In genomic region chr10:117499248-117500105, GRCh38 we compare ENCODE assay signal across 17 cellular contexts. TPM values are rescaled to one million over a fixed set of nuclear protein-coding genes. Genes with fewer than 3 reads are reported as not detected.
DNase-seq lines count a peak whose midpoint lies in the region; ATAC-seq and TF ChIP-seq lines count a peak whose summit lies in the region.
"Had no signal": no experiment of that assay in that cellular context is flagged by ENCODE, and none has a peak within 500 bp of the region (broad histone marks: within the 10 kb centered on the region; RNA-seq: fewer than 3 reads in every experiment).

No MANE protein-coding gene starts in this region.

- no peak for ATAC-seq in psoas muscle
- ATAC-seq: CD8-positive, alpha-beta T cell; Panc1 had no signal

- H3K27me3 ChIP-seq in H7 (ENCODE audit: control insufficient read depth, insufficient read depth, low read length), result peaks cover 2% of the 10 kb centered on the region
- no peaks in the 10 kb centered on the region for H3K27me3 ChIP-seq in sigmoid colon
- H3K27me3 ChIP-seq in psoas muscle (ENCODE audit: insufficient read depth in 3 of 3, low read length in 2 of 3), result peaks cover 0 to 15% (median 0%) of the 10 kb centered on the region in 3 donors

- intact Hi-C loops in sigmoid colon (cut with DNase I) (loop anchor here (5.0 kb wide), 1 partner anchor 923 kb away; no protein-coding TSS in a partner anchor), psoas muscle (cut with DNase I) (loop anchor here (5.0 to 10.0 kb wide), 3 partner anchors 608 to 965 kb away; no protein-coding TSS in a partner anchor)

- no peak overlapping the region for H3K4me3 ChIP-seq in H7 (ENCODE audit: insufficient read depth, low read depth, low read length)
- H3K4me3 ChIP-seq in sigmoid colon, result no peak overlapping the region
- H3K4me3 ChIP-seq in psoas muscle, result no peak overlapping the region

- H3K36me3 ChIP-seq in H7 (replicated peaks; ENCODE audit: control insufficient read depth, insufficient read depth, low read length) (no peaks in the 10 kb centered on the region), sigmoid colon (no peaks in the 10 kb centered on the region), psoas muscle (ENCODE audit: insufficient read depth in 1 of 2, low read depth in 1 of 2) (no peaks in the 10 kb centered on the region)

- H3K27ac ChIP-seq in sigmoid colon (no peak overlapping the region), psoas muscle (no peak overlapping the region)

- no peak for TF ChIP-seq EP300 in sigmoid colon (IDR thresholded peaks at IDR 0.05)

- H3K9me3 ChIP-seq in sigmoid colon (no peaks in the 10 kb centered on the region), psoas muscle (no peaks in the 10 kb centered on the region)
- H3K9me3 ChIP-seq: SK-N-SH had no signal

- 38 to 77% methylated on average over 12 of the region's 12 CpGs for WGBS in sigmoid colon, 2 donors
- 79 to 86% (median 83%) methylated on average over 12 of the region's 12 CpGs for WGBS in psoas muscle, 3 donors

- peak; percentile 45 for DNase-seq in Daoy (ENCODE audit: low read depth)
- DNase-seq in H7, result peak; percentile 48
- peak; percentile 42 for DNase-seq in astrocyte of the hippocampus (ENCODE audit: low read depth, low spot score)
- DNase-seq in sigmoid colon, result peak; percentile 50
- no peak for DNase-seq in activated naive CD4-positive, alpha-beta T cell treated with anti-CD3 and anti-CD28 coated beads, Interleukin-2, amount 50 U/mL, for 16 hours
- DNase-seq in erythroblast (lab: John Stamatoyannopoulos, UW), result no peak
- no peak for DNase-seq in psoas muscle
- DNase-seq: ACHN; CD8-positive, alpha-beta T cell; DND-41; Karpas-422; NCI-H187 treated with DMSO at 0.1 percent for 48 hours; NCI-H446 treated with DMSO at 0.1 percent for 48 hours; NCI-H748 treated with DMSO at 0.1 percent for 48 hours; Right ventricle myocardium superior; SK-N-SH had no signal

- TF ChIP-seq POLR2A in sigmoid colon (IDR thresholded peaks at IDR 0.05), result no peak
- no peak for TF ChIP-seq POLR2A in erythroblast (IDR thresholded peaks at IDR 0.05; ENCODE audit: low read length)

- H3K4me1 ChIP-seq in sigmoid colon (peaks cover 0 to 7% (median 3%) of the 10 kb centered on the region in 4 donors), psoas muscle (no peaks in the 10 kb centered on the region)

- no peak for TF ChIP-seq CTCF in sigmoid colon (IDR thresholded peaks at IDR 0.05)
- TF ChIP-seq CTCF in psoas muscle (IDR thresholded peaks at IDR 0.05), result no peak

RNA-seq across cellular contexts. Expression of gene EMX2, which starts 43.1 kb away (rescaled TPM):
- total RNA-seq in Daoy (2014; rRNA removed; shearing (Covaris generic)), result 0.57 and 3.9 TPM in 2 replicates
- total RNA-seq in H7 (2014; rRNA removed; shearing (Covaris generic)), result not detected in 2 replicates
- total RNA-seq in sigmoid colon (under 1 TPM in 1 of 4 donors, not detected in 3; 0.36 TPM), psoas muscle (1 to 10 TPM in 2 of 4 donors, under 1 TPM in 2; 0.69 to 3.3 (median 1.2) TPM)
- polyA plus RNA-seq in sigmoid colon (not detected), psoas muscle (1 to 10 TPM; 1.1 to 3.4 (median 1.2) TPM)
- total RNA-seq: CD8-positive, alpha-beta T cell; Right ventricle myocardium superior had no signal
- polyA plus RNA-seq: SK-N-SH had no signal

Comparison
In these comparisons a context has a peak if more than half of its experiments do, and no peak if none do; other contexts are left out.
1. DNase-seq: peak in Daoy (single experiment), H7 (single experiment), astrocyte of the hippocampus (single experiment) and sigmoid colon (single experiment); none in activated naive CD4-positive, alpha-beta T cell treated with anti-CD3 and anti-CD28 coated beads, Interleukin-2, amount 50 U/mL, for 16 hours (single experiment), erythroblast (0 of 2) and psoas muscle (0 of 2).